ENCODE assay signal across 8 cellular contexts in the genomic region with DNA sequence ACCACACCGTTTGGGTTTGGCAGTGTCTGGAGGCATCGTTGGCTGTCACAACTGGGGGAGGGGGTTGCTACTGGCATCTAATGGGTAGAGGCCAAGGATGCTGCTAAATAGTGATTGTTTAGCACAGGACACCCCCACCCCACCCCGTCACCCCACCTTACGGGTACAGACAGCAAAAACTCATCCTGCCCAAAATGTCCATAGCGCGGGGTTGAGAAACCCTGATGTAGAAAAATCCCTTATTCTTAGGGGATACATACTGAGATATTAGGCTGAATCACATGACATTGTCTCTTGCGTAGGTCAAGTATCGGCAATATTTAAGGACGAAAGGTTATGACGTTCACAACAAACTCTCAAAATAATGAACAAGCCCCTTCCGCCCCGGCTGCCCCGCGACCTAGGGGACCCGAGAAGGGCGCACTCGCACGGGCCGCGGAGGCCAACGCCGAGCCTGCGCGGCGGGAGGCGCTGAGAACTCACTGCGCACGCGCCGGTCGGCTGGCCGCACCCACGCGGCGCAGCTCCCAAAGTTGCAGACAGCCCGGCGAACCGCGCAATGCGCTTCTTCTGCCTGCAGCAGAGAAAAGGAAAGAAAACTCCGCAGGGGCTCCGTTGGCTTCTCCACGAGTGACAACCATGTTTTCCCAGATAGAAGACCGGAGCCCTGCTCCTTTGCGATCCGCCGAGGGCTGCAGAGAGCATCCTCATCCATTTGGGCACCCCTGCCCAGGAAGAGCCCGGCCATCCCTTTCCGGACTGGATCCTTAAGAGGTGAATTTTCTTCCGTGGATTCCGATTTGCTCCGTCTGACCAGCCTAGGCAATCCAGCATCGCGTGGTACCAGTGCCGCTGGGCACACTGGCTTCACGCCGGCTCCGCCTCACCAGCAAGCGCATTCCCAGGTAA.
DNase-seq lines count a peak whose midpoint lies in the region; ATAC-seq and TF ChIP-seq lines count a peak whose summit lies in the region.

No MANE protein-coding gene starts in this region.

- DNase-seq in AG04450 (ENCODE audit: low read depth, low spot score) (peak; percentile 33), NCI-H446 treated with DMSO at 0.1 percent for 48 hours (lab: John Stamatoyannopoulos, UW) (peak; percentile 40), dermis blood vessel endothelial cell (peak; percentile 78), lower leg skin (ENCODE audit: low spot score in 2 of 2) (peak; percentile 48 to 94)
- peak; percentile 71 for DNase-seq in activated CD4-positive, alpha-beta T cell treated with anti-CD3 and anti-CD28 coated beads, Interleukin-2, amount 50 U/mL, for 1 hour
- DNase-seq in stimulated activated CD4-positive, alpha-beta T cell treated with anti-CD3 and anti-CD28 coated beads, Interleukin-4, amount 100 ng/mL, for 4 hours = peak; percentile 69 to 74

- no peaks in the 10 kb centered on the region for H3K9me3 ChIP-seq in AG04450 (ENCODE audit: control insufficient read depth, insufficient read depth, low read length)

- POLR2A ChIA-PET in AG04450 (lab: Yijun Ruan, JAX) = interaction anchor here (0.7 kb wide), 1 partner anchor 189 kb away, joined by 3 read pairs; no protein-coding TSS in a partner anchor

- intact Hi-C loops in lower leg skin (cut with DNase I; ENCODE audit: low total_unique reads) = no loop called here

- CTCF ChIA-PET in AG04450 (lab: Charles Lee) = interaction anchor here (0.6 kb wide), 1 partner anchor 434 kb away, joined by 3 read pairs; no protein-coding TSS in a partner anchor

- no peaks in the 10 kb centered on the region for H3K27me3 ChIP-seq in AG04450 (ENCODE audit: control insufficient read depth, insufficient read depth, low read length)

- H3K4me3 ChIP-seq in AG04450 (ENCODE audit: low read depth, low read length) = peak overlapping the region; percentile 90
- peak overlapping the region; percentile 63 for H3K4me3 ChIP-seq in lower leg skin (ENCODE audit: low read depth, poor library complexity, severe bottlenecking)

- H3K27ac ChIP-seq in AG04450 (ENCODE audit: low read depth, low read length) = peak overlapping the region; percentile 22

- TF ChIP-seq POLR2A in lower leg skin (IDR thresholded peaks at IDR 0.05) = no peak

- ATAC-seq in GM18867 (IDR thresholded peaks at IDR 0.05; ENCODE audit: unreplicated experiment) (peak; percentile 92), HG03066 (IDR thresholded peaks at IDR 0.05; ENCODE audit: low read depth, unreplicated experiment) (peak; percentile 88)

- 0 to 2% methylated on average over 34 to 45 of the region's 59 CpGs for WGBS in lower leg skin, 2 donors

- TF ChIP-seq CTCF in AG04450 (IDR thresholded peaks at IDR 0.05; ENCODE audit: low read depth, low read length) = no peak
- no peak for TF ChIP-seq CTCF in lower leg skin (IDR thresholded peaks at IDR 0.05)

Comparison
In these comparisons a context has a peak if more than half of its experiments do, and no peak if none do; other contexts are left out.
1. Peak in every context shown above with its lines: DNase-seq, ATAC-seq, H3K4me3 ChIP-seq and H3K27ac ChIP-seq.